Comparison of ENCODE assay signal across 17 cellular contexts in the genomic region with DNA sequence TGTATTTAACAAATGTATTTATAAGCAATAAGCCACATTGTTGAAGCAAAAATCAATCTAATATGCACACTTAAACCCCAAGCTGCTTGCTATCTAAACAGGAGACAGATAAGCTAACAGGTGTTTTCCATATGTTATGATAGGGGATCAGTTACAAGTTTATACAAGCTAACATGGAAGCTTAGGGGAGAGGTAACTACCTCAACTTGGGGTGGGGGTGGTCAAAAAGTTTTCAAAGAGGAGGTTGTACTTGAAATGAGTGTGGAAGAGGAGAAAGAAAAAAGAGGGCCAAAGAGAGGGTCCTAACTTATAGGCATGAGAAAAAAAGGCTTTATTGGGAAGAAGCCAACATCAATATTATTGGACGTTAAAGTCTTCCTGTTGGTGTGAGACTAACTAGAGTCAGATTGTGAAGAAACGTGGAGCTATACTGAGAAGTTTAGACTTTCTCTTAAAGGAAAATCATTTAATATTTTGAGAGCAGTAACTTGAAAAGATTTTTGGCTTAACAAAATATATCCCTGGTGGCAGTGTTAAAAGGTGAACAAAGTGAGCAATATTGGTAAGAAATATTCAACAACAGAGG.
DNase-seq lines count a peak whose midpoint lies in the region; TF ChIP-seq lines count a peak whose summit lies in the region.
"Had no signal": no experiment of that assay in that cellular context is flagged by ENCODE, and none has a peak within 500 bp of the region (broad histone marks: within the 10 kb centered on the region; RNA-seq: fewer than 3 reads in every experiment).

No MANE protein-coding gene starts in this region.

- H3K36me3 ChIP-seq in SU-DHL-6 (ENCODE audit: low read length) = no peaks in the 10 kb centered on the region
- H3K36me3 ChIP-seq: BLaER1 treated with 17β-estradiol and CSF1 and Interleukin-3, amounts not matched to agents 10 nM and 100 nM had no signal

- H3K9ac ChIP-seq in SU-DHL-6 (ENCODE audit: low read length) = no peak overlapping the region
- H3K9ac ChIP-seq: BLaER1 treated with 17β-estradiol and CSF1 and Interleukin-3, amounts not matched to agents 10 nM and 100 nM; GM23248 had no signal

- H3K9me3 Mint-ChIP-seq in glutamatergic neuron (ENCODE audit: unreplicated experiment) = no peaks in the 10 kb centered on the region
- no peaks in the 10 kb centered on the region for H3K9me3 Mint-ChIP-seq in osteocyte (ENCODE audit: unreplicated experiment)
- H3K9me3 Mint-ChIP-seq: CD4-positive, alpha-beta T cell had no signal

- no peaks in the 10 kb centered on the region for H3K27me3 ChIP-seq in SU-DHL-6 (ENCODE audit: low read length)
- H3K27me3 ChIP-seq: BLaER1 treated with 17β-estradiol and CSF1 and Interleukin-3, amounts not matched to agents 10 nM and 100 nM had no signal

- no peak overlapping the region for H3K4me3 ChIP-seq in SU-DHL-6 (ENCODE audit: insufficient read depth, low read length, poor library complexity, severe bottlenecking)
- H3K4me3 ChIP-seq: BLaER1 treated with 17β-estradiol and CSF1 and Interleukin-3, amounts not matched to agents 10 nM and 100 nM; GM23248 had no signal

- no peaks in the 10 kb centered on the region for H3K9me3 ChIP-seq in SU-DHL-6 (ENCODE audit: insufficient read depth, low read length)
- H3K9me3 ChIP-seq: BLaER1 treated with 17β-estradiol and CSF1 and Interleukin-3, amounts not matched to agents 10 nM and 100 nM had no signal

- H4K20me1 ChIP-seq in SU-DHL-6 (ENCODE audit: low read depth, low read length) = no peaks in the 10 kb centered on the region
- H4K20me1 ChIP-seq: BLaER1 treated with 17β-estradiol and CSF1 and Interleukin-3, amounts not matched to agents 10 nM and 100 nM had no signal

- H3K4me2 ChIP-seq in SU-DHL-6 (ENCODE audit: low read depth, low read length, poor library complexity, severe bottlenecking) = no peak overlapping the region
- H3K4me2 ChIP-seq: BLaER1 treated with 17β-estradiol and CSF1 and Interleukin-3, amounts not matched to agents 10 nM and 100 nM had no signal

- TF ChIP-seq CTCF in SU-DHL-6 (IDR thresholded peaks at IDR 0.05; ENCODE audit: insufficient read depth, low read length, poor library complexity, severe bottlenecking) (no peak), glutamatergic neuron (IDR thresholded peaks at IDR 0.05; ENCODE audit: partially characterized antibody, unreplicated experiment) (no peak), osteocyte (IDR thresholded peaks at IDR 0.05) (no peak)

- no peaks in the 10 kb centered on the region for H3F3A ChIP-seq in SU-DHL-6 (ENCODE audit: insufficient read depth)

- H3K4me3 Mint-ChIP-seq in glutamatergic neuron (ENCODE audit: unreplicated experiment) (no peak overlapping the region), osteocyte (ENCODE audit: unreplicated experiment) (no peak overlapping the region)
- H3K4me3 Mint-ChIP-seq: CD4-positive, alpha-beta T cell had no signal

- H3K9me2 ChIP-seq in SU-DHL-6 (replicated peaks; ENCODE audit: insufficient read depth, low read length) = no peaks in the 10 kb centered on the region

- no peaks in the 10 kb centered on the region for H3K27me3 Mint-ChIP-seq in glutamatergic neuron (ENCODE audit: unreplicated experiment)
- no peaks in the 10 kb centered on the region for H3K27me3 Mint-ChIP-seq in osteocyte (ENCODE audit: unreplicated experiment)
- H3K27me3 Mint-ChIP-seq: CD4-positive, alpha-beta T cell had no signal

- H3K27ac ChIP-seq in SU-DHL-6 (ENCODE audit: low read depth, low read length) = no peak overlapping the region
- H3K27ac ChIP-seq: 22Rv1; BLaER1 treated with 17β-estradiol and CSF1 and Interleukin-3, amounts not matched to agents 10 nM and 100 nM; GM23248 had no signal

- peaks cover 11% of the 10 kb centered on the region for H3K4me1 Mint-ChIP-seq in glutamatergic neuron (ENCODE audit: low read depth, unreplicated experiment)
- peaks cover 30% of the 10 kb centered on the region for H3K4me1 Mint-ChIP-seq in osteocyte (ENCODE audit: unreplicated experiment)

- DNase-seq in DMS 273 (lab: John Stamatoyannopoulos, UW; ENCODE audit: unreplicated experiment) (peak; percentile 8), DMS 273 treated with DMSO at 0.1 percent for 48 hours (lab: John Stamatoyannopoulos, UW) (no peak), glutamatergic neuron (no peak), osteocyte (ENCODE audit: extremely low spot score, unreplicated experiment) (no peak), Ammon's horn (ENCODE audit: low spot score) (no peak), OCI-M2 (lab: John Stamatoyannopoulos, UW; ENCODE audit: unreplicated experiment) (no peak), midbrain (lab: John Stamatoyannopoulos, UW) (no peak)
- DNase-seq: AML-193; Calu3; CD4-positive, alpha-beta T cell; DMS153; DMS79 treated with DMSO at 0.1 percent for 48 hours; EL; GM23248 had no signal

- H3K27ac Mint-ChIP-seq in glutamatergic neuron (ENCODE audit: unreplicated experiment) = peak overlapping the region; percentile 9
- H3K27ac Mint-ChIP-seq in osteocyte (ENCODE audit: unreplicated experiment) = peak overlapping the region; percentile 67
- H3K27ac Mint-ChIP-seq: CD4-positive, alpha-beta T cell had no signal

- H2AFZ ChIP-seq in SU-DHL-6 (ENCODE audit: low read depth, low read length, severe bottlenecking) = peak overlapping the region; percentile 19
- H2AFZ ChIP-seq: GM23248 had no signal

- H3K36me3 Mint-ChIP-seq in glutamatergic neuron (ENCODE audit: unreplicated experiment) = no peaks in the 10 kb centered on the region
- peaks cover 6% of the 10 kb centered on the region for H3K36me3 Mint-ChIP-seq in osteocyte (ENCODE audit: unreplicated experiment)

- no peaks in the 10 kb centered on the region for H3K79me2 ChIP-seq in SU-DHL-6 (ENCODE audit: insufficient read depth, low read length)
